ENCODE assay signal across 19 cellular contexts in genomic region chr14:24871302-24871701, GRCh38.
A peak's percentile ranks its signal among the peaks of the same experiment; 100 is the strongest.
DNase-seq lines count a peak whose midpoint lies in the region; ATAC-seq and TF ChIP-seq lines count a peak whose summit lies in the region.
"Had no signal": no experiment of that assay in that cellular context is flagged by ENCODE, and none has a peak within 500 bp of the region (broad histone marks: within the 10 kb centered on the region; RNA-seq: fewer than 3 reads in every experiment).

No MANE protein-coding gene starts in this region.

- no peak overlapping the region for H2BK5ac ChIP-seq in IMR-90 (ENCODE audit: low read depth, low read length, poor library complexity, severe bottlenecking)

- CTCF ChIA-PET in IMR-90 (lab: Yijun Ruan, JAX), result no interaction called here

- dilution Hi-C loops in IMR-90 (cut with HindIII; ENCODE audit: low sequenced_read_pairs, unreplicated experiment), result no loop called here

- H2BK20ac ChIP-seq in IMR-90 (ENCODE audit: low read depth, low read length), result no peak overlapping the region

- 0 out of 2 replicates have a peak overlapping the region, but pooled peaks have one; percentile 8 for H3K14ac ChIP-seq in IMR-90 (replicated peaks; ENCODE audit: low read depth, low read length)

- H3K9ac ChIP-seq in IMR-90 (ENCODE audit: low read depth, low read length), result no peak overlapping the region
- H3K9ac ChIP-seq: KMS-11 had no signal

- POLR2A ChIA-PET in IMR-90 (lab: Charles Lee; ENCODE audit: unreplicated experiment), result no interaction called here

- DNase-seq in IMR-90 (peak; percentile 17), epithelial cell of esophagus (ENCODE audit: low read depth) (peak; percentile 1), iris pigment epithelial cell (ENCODE audit: low read depth) (peak; percentile 17), DMS53 (lab: John Stamatoyannopoulos, UW) (no peak), cerebellar cortex (ENCODE audit: low spot score) (no peak), DMS114 treated with DMSO at 0.1 percent for 48 hours (lab: John Stamatoyannopoulos, UW; ENCODE audit: unreplicated experiment) (no peak), 8988T (no peak)
- DNase-seq: C1 segment of cervical spinal cord; CD4-positive, alpha-beta memory T cell; COR-L47; DMS79 treated with DMSO at 0.1 percent for 48 hours; H7; MM.1S; NCI-H2029 treated with DMSO at 0.1 percent for 48 hours; NCI-H524 treated with DMSO at 0.1 percent for 48 hours; NCI-H774; SIG-M5 had no signal

- TF ChIP-seq CTCF in IMR-90 (conservative IDR thresholded peaks at IDR 0.05; ENCODE audit: low read depth, low read length) (no peak), epithelial cell of esophagus (IDR thresholded peaks at IDR 0.05; ENCODE audit: insufficient read depth, low read depth, low read length, missing control alignments) (no peak)

- in situ Hi-C loops in IMR-90 (cut with MboI; ENCODE audit: low sequenced_read_pairs), result no loop called here

- no peak overlapping the region for H2BK15ac ChIP-seq in IMR-90 (ENCODE audit: low read depth, low read length)

- TF ChIP-seq POLR2A in IMR-90 (IDR thresholded peaks at IDR 0.05; ENCODE audit: low read depth, low read length), result no peak

- no peak overlapping the region for H2AK9ac ChIP-seq in IMR-90 (replicated peaks; ENCODE audit: low read depth, low read length, poor library complexity)

- no TSS peak for BruUV-seq in IMR-90 (replicated peaks; lab: Mats Ljungman, UMichigan)

- H3K56ac ChIP-seq in IMR-90 (ENCODE audit: extremely low read depth, insufficient read depth, low read length), result no peak overlapping the region

- no peaks in the 10 kb centered on the region for H3K4me1 ChIP-seq in IMR-90 (ENCODE audit: control insufficient read depth, insufficient read depth, low read length)

- no peaks in the 10 kb centered on the region for H3K36me3 ChIP-seq in IMR-90 (ENCODE audit: control insufficient read depth, insufficient read depth, low read length)

- no peak overlapping the region for H2AK5ac ChIP-seq in IMR-90 (ENCODE audit: low read depth, low read length)

- H3K4me3 ChIP-seq in IMR-90 (ENCODE audit: insufficient read depth, low read depth, low read length) (no peak overlapping the region), epithelial cell of esophagus (ENCODE audit: low read length) (no peak overlapping the region)
- H3K4me3 ChIP-seq: SK-N-MC had no signal

- no peaks in the 10 kb centered on the region for H4K20me1 ChIP-seq in IMR-90 (ENCODE audit: insufficient read depth, low read length)

- no peak for TF ChIP-seq RAD21 in IMR-90 (IDR thresholded peaks at IDR 0.05; ENCODE audit: low read length)

- H3K4me2 ChIP-seq in IMR-90 (ENCODE audit: low read depth, low read length), result no peak overlapping the region
- H3K4me2 ChIP-seq: KMS-11 had no signal

- no peak for ATAC-seq in IMR-90 (ENCODE audit: low read depth)

- H3K79me1 ChIP-seq in IMR-90 (ENCODE audit: low read depth in 1 of 2, low read length in 2 of 2), result no peaks in the 10 kb centered on the region

- no peaks in the 10 kb centered on the region; the same call in 1 of the 2 replicates for H3K9me1 ChIP-seq in IMR-90 (ENCODE audit: insufficient read depth, low read length)

- WGBS in IMR-90 (ENCODE audit: extremely low coverage in 2 of 2, insufficient read length in 1 of 2), 2 experiments, result 83 to 100% methylated on average over 1 of the region's 2 CpGs

- H3K4ac ChIP-seq in IMR-90 (ENCODE audit: low read depth, low read length), result no peak overlapping the region

- intact Hi-C loops in IMR-90 (cut with micrococcal nuclease), result no loop called here

- no peak overlapping the region for H4K91ac ChIP-seq in IMR-90 (ENCODE audit: insufficient read depth, low read depth, low read length)

- H2BK120ac ChIP-seq in IMR-90 (ENCODE audit: low read depth, low read length), result no peak overlapping the region

- no peaks in the 10 kb centered on the region for H3K27me3 ChIP-seq in IMR-90 (ENCODE audit: control insufficient read depth, insufficient read depth, low read length)

- H4K8ac ChIP-seq in IMR-90 (ENCODE audit: low read depth in 2 of 2, low read length in 2 of 2), result no peak overlapping the region

- no peak overlapping the region for H3K27ac ChIP-seq in IMR-90 (ENCODE audit: insufficient read depth, low read length)
- H3K27ac ChIP-seq: KMS-11, SK-N-MC had no signal

- no peak overlapping the region for H3K18ac ChIP-seq in IMR-90 (ENCODE audit: low read depth, low read length)

- H3K9me3 ChIP-seq in IMR-90 (ENCODE audit: control insufficient read depth, insufficient read depth, low read length), result no peaks in the 10 kb centered on the region

- H4K5ac ChIP-seq in IMR-90 (ENCODE audit: low read depth, low read length), result no peak overlapping the region

- H2AFZ ChIP-seq in IMR-90 (replicated peaks; ENCODE audit: low read length, poor library complexity), result no peak overlapping the region

- no peak overlapping the region for H3K23ac ChIP-seq in IMR-90 (ENCODE audit: low read depth, low read length)

TF ChIP-seq in IMR-90, 13 proteins besides CTCF, POLR2A, EP300 and RAD21:
- no peak for TF ChIP-seq SMC3 (IDR thresholded peaks at IDR 0.05; ENCODE audit: low read depth, low read length)
- TF ChIP-seq RCOR1 (IDR thresholded peaks at IDR 0.05; ENCODE audit: insufficient replicate concordance, low read length), result no peak
- no peak for TF ChIP-seq MAZ (IDR thresholded peaks at IDR 0.05; ENCODE audit: borderline replicate concordance, low read depth, low read length)
- no peak for TF ChIP-seq NFE2L2 (IDR thresholded peaks at IDR 0.05; ENCODE audit: low read depth, low read length)
- TF ChIP-seq MAFK (IDR thresholded peaks at IDR 0.05; ENCODE audit: low read depth, low read length), result no peak
- no peak for TF ChIP-seq RFX5 (IDR thresholded peaks at IDR 0.05; ENCODE audit: low read depth, low read length)
- TF ChIP-seq BHLHE40 (IDR thresholded peaks at IDR 0.05; ENCODE audit: low read depth, low read length), result no peak
- no peak for TF ChIP-seq CEBPB (IDR thresholded peaks at IDR 0.05; ENCODE audit: low read depth, low read length)
- no peak for TF ChIP-seq CHD1 (IDR thresholded peaks at IDR 0.05; ENCODE audit: low read depth, low read length)
- TF ChIP-seq ELK1 (IDR thresholded peaks at IDR 0.05; ENCODE audit: borderline replicate concordance, low read depth, low read length), result no peak
- TF ChIP-seq FOS (IDR thresholded peaks at IDR 0.05; ENCODE audit: low read depth, low read length), result no peak
- no peak for TF ChIP-seq USF2 (IDR thresholded peaks at IDR 0.05; ENCODE audit: low read depth, low read length)
- no peak for TF ChIP-seq MXI1 (IDR thresholded peaks at IDR 0.05; ENCODE audit: borderline replicate concordance, low read depth, low read length)

Comparison
In these comparisons a context has a peak if more than half of its experiments do, and no peak if none do; other contexts are left out.
1. DNase-seq: peak in IMR-90 (single experiment), epithelial cell of esophagus (single experiment) and iris pigment epithelial cell (single experiment); none in DMS53 (single experiment), cerebellar cortex (single experiment), DMS114 treated with DMSO at 0.1 percent for 48 hours (single experiment) and 8988T (single experiment).